Comparison of ENCODE assay signal across 1 cellular context in the genomic region with DNA sequence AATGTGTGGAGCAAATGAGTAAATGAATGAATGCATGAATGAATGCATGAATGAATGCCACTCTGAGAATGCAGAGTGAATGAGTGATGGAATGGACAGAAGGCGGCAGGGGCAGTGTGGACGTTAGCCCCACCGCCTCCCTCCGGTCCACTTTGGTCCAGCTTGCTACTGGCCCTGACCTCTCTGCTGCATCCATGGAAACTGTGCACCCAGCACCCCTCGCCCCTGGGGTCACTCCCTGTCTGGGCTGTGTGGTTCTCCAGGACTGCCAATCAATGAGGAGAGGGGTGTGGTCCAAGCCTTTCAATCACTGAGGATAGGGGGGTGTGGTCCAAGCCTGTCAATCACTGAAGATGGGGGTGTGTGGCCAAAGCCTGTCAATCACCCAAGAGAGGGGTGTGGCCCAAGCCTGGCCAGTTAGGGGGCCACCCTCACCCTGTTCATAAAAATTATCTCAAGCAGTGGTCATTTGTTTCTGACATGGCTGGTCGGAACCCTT.
TF ChIP-seq lines count a peak whose summit lies in the region.

No MANE protein-coding gene starts in this region.

TF ChIP-seq in K562, 482 proteins besides CTCF, POLR2A, EP300 and RAD21 (continued from another document and continues in another):
- TF ChIP-seq, protein P1, sequence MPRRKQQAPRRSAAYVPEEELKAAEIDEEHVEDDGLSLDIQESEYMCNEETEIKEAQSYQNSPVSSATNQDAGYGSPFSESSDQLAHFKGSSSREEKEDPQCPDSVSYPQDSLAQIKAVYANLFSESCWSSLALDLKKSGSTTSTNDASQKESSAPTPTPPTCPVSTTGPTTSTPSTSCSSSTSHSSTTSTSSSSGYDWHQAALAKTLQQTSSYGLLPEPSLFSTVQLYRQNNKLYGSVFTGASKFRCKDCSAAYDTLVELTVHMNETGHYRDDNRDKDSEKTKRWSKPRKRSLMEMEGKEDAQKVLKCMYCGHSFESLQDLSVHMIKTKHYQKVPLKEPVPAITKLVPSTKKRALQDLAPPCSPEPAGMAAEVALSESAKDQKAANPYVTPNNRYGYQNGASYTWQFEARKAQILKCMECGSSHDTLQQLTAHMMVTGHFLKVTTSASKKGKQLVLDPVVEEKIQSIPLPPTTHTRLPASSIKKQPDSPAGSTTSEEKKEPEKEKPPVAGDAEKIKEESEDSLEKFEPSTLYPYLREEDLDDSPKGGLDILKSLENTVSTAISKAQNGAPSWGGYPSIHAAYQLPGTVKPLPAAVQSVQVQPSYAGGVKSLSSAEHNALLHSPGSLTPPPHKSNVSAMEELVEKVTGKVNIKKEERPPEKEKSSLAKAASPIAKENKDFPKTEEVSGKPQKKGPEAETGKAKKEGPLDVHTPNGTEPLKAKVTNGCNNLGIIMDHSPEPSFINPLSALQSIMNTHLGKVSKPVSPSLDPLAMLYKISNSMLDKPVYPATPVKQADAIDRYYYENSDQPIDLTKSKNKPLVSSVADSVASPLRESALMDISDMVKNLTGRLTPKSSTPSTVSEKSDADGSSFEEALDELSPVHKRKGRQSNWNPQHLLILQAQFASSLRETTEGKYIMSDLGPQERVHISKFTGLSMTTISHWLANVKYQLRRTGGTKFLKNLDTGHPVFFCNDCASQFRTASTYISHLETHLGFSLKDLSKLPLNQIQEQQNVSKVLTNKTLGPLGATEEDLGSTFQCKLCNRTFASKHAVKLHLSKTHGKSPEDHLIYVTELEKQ (CRISPR knock-in tag; IDR thresholded peaks at IDR 0.05): no peak
- TF ChIP-seq GATA2 (CRISPR knock-in tag; IDR thresholded peaks at IDR 0.05) (no peak), ZNF134 (CRISPR knock-in tag; conservative IDR thresholded peaks at IDR 0.05) (no peak), RBM34 (IDR thresholded peaks at IDR 0.05; ENCODE audit: borderline replicate concordance, insufficient read depth, low read length) (no peak), CTBP1 (IDR thresholded peaks at IDR 0.05; ENCODE audit: borderline replicate concordance) (peak; percentile 61; the same call in 1 of the 2 replicates), ZNF165 (CRISPR knock-in tag; IDR thresholded peaks at IDR 0.05; ENCODE audit: borderline replicate concordance) (no peak), BMI1 (IDR thresholded peaks at IDR 0.05; ENCODE audit: low read length) (no peak), SIX5 (IDR thresholded peaks at IDR 0.05; ENCODE audit: borderline replicate concordance in 1 of 2, insufficient read depth in 1 of 2, low read depth in 1 of 2, low read length in 2 of 2) (no peak), ZNF507 (tag; conservative IDR thresholded peaks at IDR 0.05) (no peak), TAL1 (IDR thresholded peaks at IDR 0.05) (no peak), NRF1 (conservative IDR thresholded peaks at IDR 0.05 in 1 of 2, IDR thresholded peaks at IDR 0.05 in 1 of 2) (peak in 1 of 2 experiments; percentile 38; a peak in 2 of 4 replicates), MBD2 (IDR thresholded peaks at IDR 0.05; ENCODE audit: borderline replicate concordance, low read depth) (no peak), NFE2 (IDR thresholded peaks at IDR 0.05; ENCODE audit: low read depth) (no peak), MAZ (CRISPR knock-in tag; conservative IDR thresholded peaks at IDR 0.05 in 1 of 2, IDR thresholded peaks at IDR 0.05 in 1 of 2) (no peak), ZNF644 (tag; IDR thresholded peaks at IDR 0.05; ENCODE audit: low read depth) (no peak), ZNF584 (CRISPR knock-in tag; IDR thresholded peaks at IDR 0.05; ENCODE audit: low read depth) (no peak), PHF20 (IDR thresholded peaks at IDR 0.05; ENCODE audit: partially characterized antibody) (no peak), SP1 (CRISPR knock-in tag; IDR thresholded peaks at IDR 0.05) (peak; percentile 46; the same call in 1 of the 2 replicates), ZNF436 (CRISPR knock-in tag; IDR thresholded peaks at IDR 0.05) (no peak), CBX3 (IDR thresholded peaks at IDR 0.05; ENCODE audit: borderline replicate concordance in 1 of 2, low read length in 2 of 2) (no peak), ZNF311 (CRISPR knock-in tag; IDR thresholded peaks at IDR 0.05) (no peak)
- TF ChIP-seq, protein P2, sequence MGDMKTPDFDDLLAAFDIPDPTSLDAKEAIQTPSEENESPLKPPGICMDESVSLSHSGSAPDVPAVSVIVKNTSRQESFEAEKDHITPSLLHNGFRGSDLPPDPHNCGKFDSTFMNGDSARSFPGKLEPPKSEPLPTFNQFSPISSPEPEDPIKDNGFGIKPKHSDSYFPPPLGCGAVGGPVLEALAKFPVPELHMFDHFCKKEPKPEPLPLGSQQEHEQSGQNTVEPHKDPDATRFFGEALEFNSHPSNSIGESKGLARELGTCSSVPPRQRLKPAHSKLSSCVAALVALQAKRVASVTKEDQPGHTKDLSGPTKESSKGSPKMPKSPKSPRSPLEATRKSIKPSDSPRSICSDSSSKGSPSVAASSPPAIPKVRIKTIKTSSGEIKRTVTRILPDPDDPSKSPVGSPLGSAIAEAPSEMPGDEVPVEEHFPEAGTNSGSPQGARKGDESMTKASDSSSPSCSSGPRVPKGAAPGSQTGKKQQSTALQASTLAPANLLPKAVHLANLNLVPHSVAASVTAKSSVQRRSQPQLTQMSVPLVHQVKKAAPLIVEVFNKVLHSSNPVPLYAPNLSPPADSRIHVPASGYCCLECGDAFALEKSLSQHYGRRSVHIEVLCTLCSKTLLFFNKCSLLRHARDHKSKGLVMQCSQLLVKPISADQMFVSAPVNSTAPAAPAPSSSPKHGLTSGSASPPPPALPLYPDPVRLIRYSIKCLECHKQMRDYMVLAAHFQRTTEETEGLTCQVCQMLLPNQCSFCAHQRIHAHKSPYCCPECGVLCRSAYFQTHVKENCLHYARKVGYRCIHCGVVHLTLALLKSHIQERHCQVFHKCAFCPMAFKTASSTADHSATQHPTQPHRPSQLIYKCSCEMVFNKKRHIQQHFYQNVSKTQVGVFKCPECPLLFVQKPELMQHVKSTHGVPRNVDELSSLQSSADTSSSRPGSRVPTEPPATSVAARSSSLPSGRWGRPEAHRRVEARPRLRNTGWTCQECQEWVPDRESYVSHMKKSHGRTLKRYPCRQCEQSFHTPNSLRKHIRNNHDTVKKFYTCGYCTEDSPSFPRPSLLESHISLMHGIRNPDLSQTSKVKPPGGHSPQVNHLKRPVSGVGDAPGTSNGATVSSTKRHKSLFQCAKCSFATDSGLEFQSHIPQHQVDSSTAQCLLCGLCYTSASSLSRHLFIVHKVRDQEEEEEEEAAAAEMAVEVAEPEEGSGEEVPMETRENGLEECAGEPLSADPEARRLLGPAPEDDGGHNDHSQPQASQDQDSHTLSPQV (IDR thresholded peaks at IDR 0.05): no peak
- TF ChIP-seq, protein P3, sequence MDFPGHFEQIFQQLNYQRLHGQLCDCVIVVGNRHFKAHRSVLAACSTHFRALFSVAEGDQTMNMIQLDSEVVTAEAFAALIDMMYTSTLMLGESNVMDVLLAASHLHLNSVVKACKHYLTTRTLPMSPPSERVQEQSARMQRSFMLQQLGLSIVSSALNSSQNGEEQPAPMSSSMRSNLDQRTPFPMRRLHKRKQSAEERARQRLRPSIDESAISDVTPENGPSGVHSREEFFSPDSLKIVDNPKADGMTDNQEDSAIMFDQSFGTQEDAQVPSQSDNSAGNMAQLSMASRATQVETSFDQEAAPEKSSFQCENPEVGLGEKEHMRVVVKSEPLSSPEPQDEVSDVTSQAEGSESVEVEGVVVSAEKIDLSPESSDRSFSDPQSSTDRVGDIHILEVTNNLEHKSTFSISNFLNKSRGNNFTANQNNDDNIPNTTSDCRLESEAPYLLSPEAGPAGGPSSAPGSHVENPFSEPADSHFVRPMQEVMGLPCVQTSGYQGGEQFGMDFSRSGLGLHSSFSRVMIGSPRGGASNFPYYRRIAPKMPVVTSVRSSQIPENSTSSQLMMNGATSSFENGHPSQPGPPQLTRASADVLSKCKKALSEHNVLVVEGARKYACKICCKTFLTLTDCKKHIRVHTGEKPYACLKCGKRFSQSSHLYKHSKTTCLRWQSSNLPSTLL (IDR thresholded peaks at IDR 0.05): no peak
- TF ChIP-seq, protein P4, sequence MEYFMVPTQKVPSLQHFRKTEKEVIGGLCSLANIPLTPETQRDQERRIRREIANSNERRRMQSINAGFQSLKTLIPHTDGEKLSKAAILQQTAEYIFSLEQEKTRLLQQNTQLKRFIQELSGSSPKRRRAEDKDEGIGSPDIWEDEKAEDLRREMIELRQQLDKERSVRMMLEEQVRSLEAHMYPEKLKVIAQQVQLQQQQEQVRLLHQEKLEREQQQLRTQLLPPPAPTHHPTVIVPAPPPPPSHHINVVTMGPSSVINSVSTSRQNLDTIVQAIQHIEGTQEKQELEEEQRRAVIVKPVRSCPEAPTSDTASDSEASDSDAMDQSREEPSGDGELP (CRISPR knock-in tag; IDR thresholded peaks at IDR 0.05; ENCODE audit: borderline replicate concordance): peak; percentile 38; the same call in 1 of the 2 replicates
- TF ChIP-seq, protein P5, sequence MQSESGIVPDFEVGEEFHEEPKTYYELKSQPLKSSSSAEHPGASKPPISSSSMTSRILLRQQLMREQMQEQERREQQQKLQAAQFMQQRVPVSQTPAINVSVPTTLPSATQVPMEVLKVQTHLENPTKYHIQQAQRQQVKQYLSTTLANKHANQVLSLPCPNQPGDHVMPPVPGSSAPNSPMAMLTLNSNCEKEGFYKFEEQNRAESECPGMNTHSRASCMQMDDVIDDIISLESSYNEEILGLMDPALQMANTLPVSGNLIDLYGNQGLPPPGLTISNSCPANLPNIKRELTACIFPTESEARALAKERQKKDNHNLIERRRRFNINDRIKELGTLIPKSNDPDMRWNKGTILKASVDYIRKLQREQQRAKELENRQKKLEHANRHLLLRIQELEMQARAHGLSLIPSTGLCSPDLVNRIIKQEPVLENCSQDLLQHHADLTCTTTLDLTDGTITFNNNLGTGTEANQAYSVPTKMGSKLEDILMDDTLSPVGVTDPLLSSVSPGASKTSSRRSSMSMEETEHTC (IDR thresholded peaks at IDR 0.05): no peak
- TF ChIP-seq, protein P6, sequence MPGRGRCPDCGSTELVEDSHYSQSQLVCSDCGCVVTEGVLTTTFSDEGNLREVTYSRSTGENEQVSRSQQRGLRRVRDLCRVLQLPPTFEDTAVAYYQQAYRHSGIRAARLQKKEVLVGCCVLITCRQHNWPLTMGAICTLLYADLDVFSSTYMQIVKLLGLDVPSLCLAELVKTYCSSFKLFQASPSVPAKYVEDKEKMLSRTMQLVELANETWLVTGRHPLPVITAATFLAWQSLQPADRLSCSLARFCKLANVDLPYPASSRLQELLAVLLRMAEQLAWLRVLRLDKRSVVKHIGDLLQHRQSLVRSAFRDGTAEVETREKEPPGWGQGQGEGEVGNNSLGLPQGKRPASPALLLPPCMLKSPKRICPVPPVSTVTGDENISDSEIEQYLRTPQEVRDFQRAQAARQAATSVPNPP (IDR thresholded peaks at IDR 0.05; ENCODE audit: borderline replicate concordance, insufficient read depth, insufficient read length): no peak
- TF ChIP-seq, protein P7, sequence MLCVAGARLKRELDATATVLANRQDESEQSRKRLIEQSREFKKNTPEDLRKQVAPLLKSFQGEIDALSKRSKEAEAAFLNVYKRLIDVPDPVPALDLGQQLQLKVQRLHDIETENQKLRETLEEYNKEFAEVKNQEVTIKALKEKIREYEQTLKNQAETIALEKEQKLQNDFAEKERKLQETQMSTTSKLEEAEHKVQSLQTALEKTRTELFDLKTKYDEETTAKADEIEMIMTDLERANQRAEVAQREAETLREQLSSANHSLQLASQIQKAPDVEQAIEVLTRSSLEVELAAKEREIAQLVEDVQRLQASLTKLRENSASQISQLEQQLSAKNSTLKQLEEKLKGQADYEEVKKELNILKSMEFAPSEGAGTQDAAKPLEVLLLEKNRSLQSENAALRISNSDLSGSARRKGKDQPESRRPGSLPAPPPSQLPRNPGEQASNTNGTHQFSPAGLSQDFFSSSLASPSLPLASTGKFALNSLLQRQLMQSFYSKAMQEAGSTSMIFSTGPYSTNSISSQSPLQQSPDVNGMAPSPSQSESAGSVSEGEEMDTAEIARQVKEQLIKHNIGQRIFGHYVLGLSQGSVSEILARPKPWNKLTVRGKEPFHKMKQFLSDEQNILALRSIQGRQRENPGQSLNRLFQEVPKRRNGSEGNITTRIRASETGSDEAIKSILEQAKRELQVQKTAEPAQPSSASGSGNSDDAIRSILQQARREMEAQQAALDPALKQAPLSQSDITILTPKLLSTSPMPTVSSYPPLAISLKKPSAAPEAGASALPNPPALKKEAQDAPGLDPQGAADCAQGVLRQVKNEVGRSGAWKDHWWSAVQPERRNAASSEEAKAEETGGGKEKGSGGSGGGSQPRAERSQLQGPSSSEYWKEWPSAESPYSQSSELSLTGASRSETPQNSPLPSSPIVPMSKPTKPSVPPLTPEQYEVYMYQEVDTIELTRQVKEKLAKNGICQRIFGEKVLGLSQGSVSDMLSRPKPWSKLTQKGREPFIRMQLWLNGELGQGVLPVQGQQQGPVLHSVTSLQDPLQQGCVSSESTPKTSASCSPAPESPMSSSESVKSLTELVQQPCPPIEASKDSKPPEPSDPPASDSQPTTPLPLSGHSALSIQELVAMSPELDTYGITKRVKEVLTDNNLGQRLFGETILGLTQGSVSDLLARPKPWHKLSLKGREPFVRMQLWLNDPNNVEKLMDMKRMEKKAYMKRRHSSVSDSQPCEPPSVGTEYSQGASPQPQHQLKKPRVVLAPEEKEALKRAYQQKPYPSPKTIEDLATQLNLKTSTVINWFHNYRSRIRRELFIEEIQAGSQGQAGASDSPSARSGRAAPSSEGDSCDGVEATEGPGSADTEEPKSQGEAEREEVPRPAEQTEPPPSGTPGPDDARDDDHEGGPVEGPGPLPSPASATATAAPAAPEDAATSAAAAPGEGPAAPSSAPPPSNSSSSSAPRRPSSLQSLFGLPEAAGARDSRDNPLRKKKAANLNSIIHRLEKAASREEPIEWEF (CRISPR knock-in tag; IDR thresholded peaks at IDR 0.05): no peak
- TF ChIP-seq, protein P8, sequence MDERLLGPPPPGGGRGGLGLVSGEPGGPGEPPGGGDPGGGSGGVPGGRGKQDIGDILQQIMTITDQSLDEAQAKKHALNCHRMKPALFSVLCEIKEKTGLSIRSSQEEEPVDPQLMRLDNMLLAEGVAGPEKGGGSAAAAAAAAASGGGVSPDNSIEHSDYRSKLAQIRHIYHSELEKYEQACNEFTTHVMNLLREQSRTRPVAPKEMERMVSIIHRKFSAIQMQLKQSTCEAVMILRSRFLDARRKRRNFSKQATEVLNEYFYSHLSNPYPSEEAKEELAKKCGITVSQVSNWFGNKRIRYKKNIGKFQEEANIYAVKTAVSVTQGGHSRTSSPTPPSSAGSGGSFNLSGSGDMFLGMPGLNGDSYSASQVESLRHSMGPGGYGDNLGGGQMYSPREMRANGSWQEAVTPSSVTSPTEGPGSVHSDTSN (CRISPR knock-in tag; IDR thresholded peaks at IDR 0.05; ENCODE audit: low read depth): peak; percentile 98
- TF ChIP-seq, protein P8 (tag; conservative IDR thresholded peaks at IDR 0.05; ENCODE audit: low read depth): peak; percentile 98
- TF ChIP-seq, protein P9, sequence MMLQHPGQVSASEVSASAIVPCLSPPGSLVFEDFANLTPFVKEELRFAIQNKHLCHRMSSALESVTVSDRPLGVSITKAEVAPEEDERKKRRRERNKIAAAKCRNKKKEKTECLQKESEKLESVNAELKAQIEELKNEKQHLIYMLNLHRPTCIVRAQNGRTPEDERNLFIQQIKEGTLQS (IDR thresholded peaks at IDR 0.05): no peak
- TF ChIP-seq, protein P9 (CRISPR knock-in tag; conservative IDR thresholded peaks at IDR 0.05): no peak
